Comparison of ENCODE assay signal across 12 cellular contexts in the genomic region with DNA sequence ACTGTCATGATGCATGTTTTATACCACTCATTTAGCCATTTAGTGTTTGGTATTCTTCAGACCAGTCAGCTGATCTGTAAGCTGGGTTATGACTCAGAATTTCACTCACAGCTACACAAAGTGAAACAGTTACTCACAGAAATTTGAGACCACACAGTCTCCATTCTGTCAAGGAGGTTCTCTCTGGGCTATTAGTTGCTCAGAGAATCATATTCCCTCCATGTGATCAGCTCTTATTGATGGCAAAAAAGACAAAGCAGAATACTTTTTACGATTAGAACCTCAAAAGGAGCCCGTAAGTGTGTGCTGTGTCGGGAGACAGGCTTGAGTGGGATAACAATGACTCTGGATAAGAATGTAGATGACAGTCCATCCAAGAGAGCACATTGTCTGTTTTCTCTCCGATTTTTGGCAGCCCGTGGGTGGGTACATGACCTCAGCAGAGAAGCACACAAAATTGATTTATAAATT.
A peak's percentile ranks its signal among the peaks of the same experiment; 100 is the strongest.
DNase-seq lines count a peak whose midpoint lies in the region; ATAC-seq and TF ChIP-seq lines count a peak whose summit lies in the region.
"Had no signal": no experiment of that assay in that cellular context is flagged by ENCODE, and none has a peak within 500 bp of the region (broad histone marks: within the 10 kb centered on the region; RNA-seq: fewer than 3 reads in every experiment).

No MANE protein-coding gene starts in this region.

- no peaks in the 10 kb centered on the region for H3K36me3 Mint-ChIP-seq in CD8-positive, alpha-beta T cell

- no peak for TF ChIP-seq CTCF in CD8-positive, alpha-beta T cell (IDR thresholded peaks at IDR 0.05)

- H3K4me3 ChIP-seq in CD8-positive, alpha-beta T cell (ENCODE audit: low read depth, low read length), result no peak overlapping the region
- H3K4me3 ChIP-seq: lung, SK-N-MC had no signal

- H3K27ac Mint-ChIP-seq in CD8-positive, alpha-beta T cell, result no peak overlapping the region

- POLR2A ChIA-PET in CD8-positive, alpha-beta T cell (lab: Charles Lee), result no interaction called here
- POLR2A ChIA-PET in HEK293T (lab: Yijun Ruan, JAX), result no interaction called here

- no peaks in the 10 kb centered on the region for H3K36me3 ChIP-seq in CD8-positive, alpha-beta T cell (ENCODE audit: insufficient read depth, low read length)

- no peaks in the 10 kb centered on the region for H3K27me3 ChIP-seq in CD8-positive, alpha-beta T cell (ENCODE audit: insufficient read depth, low read length)

- H3K27me3 Mint-ChIP-seq in CD8-positive, alpha-beta T cell (ENCODE audit: low read depth), result no peaks in the 10 kb centered on the region

- no peak overlapping the region for H3K27ac ChIP-seq in CD8-positive, alpha-beta T cell (ENCODE audit: low read depth, low read length)
- H3K27ac ChIP-seq: SK-N-MC had no signal

- no peaks in the 10 kb centered on the region for H3K4me1 ChIP-seq in CD8-positive, alpha-beta T cell (ENCODE audit: insufficient read depth, low read length)

- H3K9me3 Mint-ChIP-seq in CD8-positive, alpha-beta T cell, result peaks cover 8% of the 10 kb centered on the region

- CTCF ChIA-PET in CD8-positive, alpha-beta T cell (lab: Charles Lee), result no interaction called here
- CTCF ChIA-PET in HEK293T (lab: Yijun Ruan, JAX), result no interaction called here

- ATAC-seq in GM18907 (IDR thresholded peaks at IDR 0.05; ENCODE audit: unreplicated experiment) (peak; percentile 98), HG02759 (IDR thresholded peaks at IDR 0.05; ENCODE audit: unreplicated experiment) (peak; percentile 97)
- no peak for ATAC-seq in CD8-positive, alpha-beta T cell

- no peaks in the 10 kb centered on the region for H3K9me3 ChIP-seq in CD8-positive, alpha-beta T cell (ENCODE audit: low read length)

- intact Hi-C loops in CD8-positive, alpha-beta T cell (cut with DNase I, micrococcal nuclease), result no loop called here

- no peaks in the 10 kb centered on the region for H3K4me1 Mint-ChIP-seq in CD8-positive, alpha-beta T cell (ENCODE audit: low read depth)

- DNase-seq in NCI-H460 (ENCODE audit: extremely low read depth, low read depth), result peak; percentile 6
- DNase-seq in non-pigmented ciliary epithelial cell (ENCODE audit: low read depth), result peak; percentile 68
- DNase-seq in CD8-positive, alpha-beta T cell, result no peak
- DNase-seq in retina, result no peak
- DNase-seq in NCI-H2081 treated with DMSO at 0.1 percent for 48 hours (lab: John Stamatoyannopoulos, UW), result no peak
- DNase-seq in HEK293T (ENCODE audit: extremely low spot score), result no peak
- DNase-seq: aorta; stimulated activated CD8-positive, alpha-beta memory T cell treated with anti-CD3 and anti-CD28 coated beads, Interleukin-4, amount 100 ng/mL, for 48 hours had no signal

- H3K4me3 Mint-ChIP-seq in CD8-positive, alpha-beta T cell, result no peak overlapping the region

TF ChIP-seq in HEK293T, 16 proteins besides CTCF, POLR2A, EP300 and RAD21:
- TF ChIP-seq L3MBTL2 (conservative IDR thresholded peaks at IDR 0.05) (no peak), FOXK2 (IDR thresholded peaks at IDR 0.05) (no peak), SUZ12 (IDR thresholded peaks at IDR 0.05) (no peak), ZNF384 (IDR thresholded peaks at IDR 0.05) (no peak), CTBP1 (IDR thresholded peaks at IDR 0.05; ENCODE audit: borderline replicate concordance) (no peak), SP1 (IDR thresholded peaks at IDR 0.05) (no peak), FOXA1 (IDR thresholded peaks at IDR 0.05) (no peak), BHLHE40 (IDR thresholded peaks at IDR 0.05; ENCODE audit: borderline replicate concordance) (no peak), LEF1 (IDR thresholded peaks at IDR 0.05; ENCODE audit: borderline replicate concordance) (no peak), FOXM1 (IDR thresholded peaks at IDR 0.05; ENCODE audit: borderline replicate concordance) (no peak)

Comparison
In these comparisons a context has a peak if more than half of its experiments do, and no peak if none do; other contexts are left out.
1. DNase-seq: peak in NCI-H460 (single experiment) and non-pigmented ciliary epithelial cell (single experiment); none in CD8-positive, alpha-beta T cell (0 of 7), retina (single experiment), NCI-H2081 treated with DMSO at 0.1 percent for 48 hours (single experiment) and HEK293T (single experiment).